ENCODE assay signal across 8 cellular contexts in genomic region chr1:46446646-46447498, GRCh38. TPM values are rescaled to one million over a fixed set of nuclear protein-coding genes. Genes with fewer than 3 reads are reported as not detected.
DNase-seq lines count a peak whose midpoint lies in the region; ATAC-seq, FAIRE-seq and TF ChIP-seq lines count a peak whose summit lies in the region.

No MANE protein-coding gene starts in this region.

- TF ChIP-seq CTCF in coronary artery (IDR thresholded peaks at IDR 0.05) (peak; percentile 82), HepG2 (CRISPR knock-in tag; IDR thresholded peaks at IDR 0.05) (peak; percentile 94)

- H3K27me3 ChIP-seq in HAP-1 (ENCODE audit: low read depth) (peaks cover 28% of the 10 kb centered on the region), HepG2 (ENCODE audit: control insufficient read depth in 1 of 2, insufficient read depth in 2 of 2, low read length in 2 of 2) (peaks cover 10 to 68% of the 10 kb centered on the region in 2 experiments)

- no peak overlapping the region for H3K27ac ChIP-seq in coronary artery
- H3K27ac ChIP-seq in HepG2 (ENCODE audit: extremely low read length, insufficient read depth, low read length), result no peak overlapping the region

- BruUV-seq in HepG2 (replicated peaks; lab: Mats Ljungman, UMichigan), result no TSS peak

- TF ChIP-seq EP300 in HepG2 (IDR thresholded peaks at IDR 0.05; ENCODE audit: low read depth in 2 of 2, low read length in 2 of 2), result no peak
- TF ChIP-seq EP300 in HepG2 (CRISPR knock-in tag; IDR thresholded peaks at IDR 0.05; ENCODE audit: borderline replicate concordance), result no peak

- no peak for TF ChIP-seq POLR2A in HepG2 (IDR thresholded peaks at IDR 0.05; ENCODE audit: insufficient read depth in 1 of 2, low read depth in 2 of 2, low read length in 2 of 2)

- no peak overlapping the region for H2AFZ ChIP-seq in HepG2 (ENCODE audit: low read length)

- H3K9me3 ChIP-seq in HAP-1, result no peaks in the 10 kb centered on the region
- H3K9me3 ChIP-seq in HepG2 (ENCODE audit: low read length), result no peaks in the 10 kb centered on the region

- 20% methylated on average over 9 of the region's 15 CpGs for WGBS in HepG2 (ENCODE audit: low lambda C conversion rate)

- DNase-seq in AML-193 (lab: John Stamatoyannopoulos, UW), result peak; percentile 38 to 56
- DNase-seq in HAP-1 (ENCODE audit: low spot score in 2 of 2), result peak; percentile 66 to 91
- DNase-seq in NCI-H446 treated with DMSO at 0.1 percent for 48 hours (lab: John Stamatoyannopoulos, UW), result peak; percentile 7
- peak; percentile 76 for DNase-seq in activated CD4-positive, alpha-beta T cell treated with anti-CD3 and anti-CD28 coated beads, Interleukin-2, amount 50 U/mL, for 1 hour
- no peak for DNase-seq in coronary artery (ENCODE audit: low spot score)
- peak; percentile 53 for DNase-seq in HepG2 (ENCODE audit: low spot score)
- peak; percentile 24 to 74 (median 40) for DNase-seq in stimulated activated CD4-positive, alpha-beta T cell treated with anti-CD3 and anti-CD28 coated beads, TNF-alpha, amount 100 ng/mL, for 1 hour (ENCODE audit: low read depth in 3 of 3, low spot score in 1 of 3)

- POLR2A ChIA-PET in HepG2 (lab: Yijun Ruan, JAX), result interaction anchor here (1.1 kb wide), 1 partner anchor 88 kb away, joined by 3 read pairs; a partner anchor contains a TSS

- FAIRE-seq in HepG2 (lab: Jason Lieb, UNC), result peak; percentile 81

- H4K20me1 ChIP-seq in HepG2 (ENCODE audit: insufficient read depth, low read length), result 0 out of 2 replicates have a peak, but pooled peaks cover 2% of the 10 kb centered on the region

- peak; percentile 57 for TF ChIP-seq RAD21 in HepG2 (CRISPR knock-in tag; IDR thresholded peaks at IDR 0.05)

- H3K4me3 ChIP-seq in HAP-1 (no peak overlapping the region), coronary artery (no peak overlapping the region), HepG2 (replicated peaks in 1 of 3; ENCODE audit: insufficient read depth in 1 of 3, low read depth in 2 of 3, low read length in 3 of 3) (no peak overlapping the region)

- intact Hi-C loops in HepG2 (cut with micrococcal nuclease; ENCODE audit: unreplicated experiment), result loop anchor here (1.0 kb wide), 1 partner anchor 81 kb away; no protein-coding TSS in a partner anchor

- no peaks in the 10 kb centered on the region for H3K79me2 ChIP-seq in HepG2 (ENCODE audit: insufficient read depth, low read length)

- H3K4me2 ChIP-seq in HepG2 (ENCODE audit: low read depth, low read length), result no peak overlapping the region

- in situ Hi-C loops in HAP-1 (cut with MboI; ENCODE audit: low sequenced_read_pairs), result loop anchor here (5.0 kb wide), 1 partner anchor 80 kb away; no protein-coding TSS in a partner anchor
- in situ Hi-C loops in HepG2 (cut with HindIII; ENCODE audit: extremely low pct_ligation_motif_present, low pct_unique_long_range_greater_than_20kb), result loop anchor here (5.0 kb wide), 1 partner anchor 80 kb away; no protein-coding TSS in a partner anchor

- H3K36me3 ChIP-seq in HAP-1 (replicated peaks) (no peaks in the 10 kb centered on the region), HepG2 (replicated peaks in 1 of 2; ENCODE audit: control insufficient read depth in 1 of 2, insufficient read depth in 2 of 2, low read length in 2 of 2) (no peaks in the 10 kb centered on the region)

- H3K4me1 ChIP-seq in HAP-1, result peaks cover 11% of the 10 kb centered on the region
- peaks cover 9% of the 10 kb centered on the region; the same call in 1 of the 2 replicates for H3K4me1 ChIP-seq in HepG2 (ENCODE audit: insufficient read depth, low read length)

- CTCF ChIA-PET in HepG2 (lab: Yijun Ruan, JAX; ENCODE audit: low intra/inter-chr PET ratio, low total read pairs), result interaction anchor here (1.0 to 4.1 kb wide), 3 partner anchors 81 to 101 kb away, joined by 3 to 37 read pairs (median 12); a partner anchor contains a TSS

- ATAC-seq in HepG2, result peak; percentile 76
- no peak for ATAC-seq in HG02759 (IDR thresholded peaks at IDR 0.05; ENCODE audit: unreplicated experiment)

- no peak overlapping the region for H3K9ac ChIP-seq in HepG2 (ENCODE audit: insufficient read depth, low read depth, low read length)

TF ChIP-seq in HepG2, 621 proteins besides CTCF, POLR2A, EP300 and RAD21:
- TF ChIP-seq XRCC5 (optimal IDR thresholded peaks at IDR 0.05; ENCODE audit: low read length), result peak; percentile 67
- peak; percentile 43; the same call in 1 of the 2 replicates for TF ChIP-seq KDM2A (CRISPR knock-in tag; IDR thresholded peaks at IDR 0.05; ENCODE audit: borderline replicate concordance, low read depth)
- TF ChIP-seq TEAD3 (CRISPR knock-in tag; optimal IDR thresholded peaks at IDR 0.05; ENCODE audit: borderline replicate concordance), result peak; percentile 75
- peak; percentile 36; the same call in 1 of the 2 replicates for TF ChIP-seq BCL6 (CRISPR knock-in tag; IDR thresholded peaks at IDR 0.05)
- peak; percentile 41; the same call in 1 of the 2 replicates for TF ChIP-seq EZH2 (conservative IDR thresholded peaks at IDR 0.05; ENCODE audit: low read depth, low read length)
- peak; percentile 69 for TF ChIP-seq SMC3 (IDR thresholded peaks at IDR 0.05; ENCODE audit: low read length)
- peak; percentile 75 for TF ChIP-seq CREB1 (IDR thresholded peaks at IDR 0.05)
- TF ChIP-seq CREB1 (CRISPR knock-in tag; IDR thresholded peaks at IDR 0.05), result no peak
- peak; percentile 83 for TF ChIP-seq STAG1 (CRISPR knock-in tag; IDR thresholded peaks at IDR 0.05)
- no peak for TF ChIP-seq KDM1A (CRISPR knock-in tag; IDR thresholded peaks at IDR 0.05)
- TF ChIP-seq HOMEZ (CRISPR knock-in tag; IDR thresholded peaks at IDR 0.05; ENCODE audit: low read depth), result no peak

RNA-seq across cellular contexts. Expression of gene DMBX1, which starts 42.8 kb away (rescaled TPM):
- total RNA-seq in HepG2 (2016; rRNA removed; fragmentation: Illumina TruSeq; extraction: Trizol), result not detected in 2 replicates
- total RNA-seq in HepG2 (2016; cell fraction: cytosol; rRNA removed; fragmentation: Illumina TruSeq; extraction: Trizol; ENCODE audit: low read depth), result not detected in 2 replicates
- total RNA-seq in HepG2 (2016; cell fraction: insoluble cytoplasmic fraction; rRNA removed; fragmentation: Illumina TruSeq; extraction: Trizol), result not detected in 2 replicates
- not detected in 2 replicates for total RNA-seq in HepG2 (2016; cell fraction: membrane; rRNA removed; fragmentation: Illumina TruSeq; extraction: Trizol)
- total RNA-seq in HepG2 (2016; cell fraction: nucleus; rRNA removed; fragmentation: Illumina TruSeq; extraction: Trizol), result not detected in 2 replicates
- not detected in 2 replicates for polyA plus RNA-seq in HepG2 (2011; rRNA removed)
- polyA plus RNA-seq in HepG2 (2011; cell fraction: cytosol; rRNA removed), result not detected in 2 replicates
- polyA plus RNA-seq in HepG2 (2011; cell fraction: nucleus; rRNA removed), result not detected in 2 replicates
- not detected in 2 replicates for polyA plus RNA-seq in HepG2 (2012)
- not detected in 2 replicates for polyA plus RNA-seq in HepG2 (2016; cell fraction: cytosol; fragmentation: Illumina TruSeq; extraction: Trizol; ENCODE audit: low read depth)
- not detected in 2 replicates for polyA plus RNA-seq in HepG2 (2016; cell fraction: insoluble cytoplasmic fraction; fragmentation: Illumina TruSeq; extraction: Trizol; ENCODE audit: low read depth)
- polyA plus RNA-seq in HepG2 (2016; cell fraction: membrane; fragmentation: Illumina TruSeq; extraction: Trizol; ENCODE audit: low read depth), result not detected in 2 replicates
- not detected in 2 replicates for polyA plus RNA-seq in HepG2 (2016; cell fraction: nucleus; fragmentation: Illumina TruSeq; extraction: Trizol; ENCODE audit: insufficient read depth, low read depth)
- polyA minus RNA-seq in HepG2 (2011; rRNA and poly(A)+ RNA removed; ENCODE audit: low replicate concordance), result 1.9 TPM in 1 of 2 replicates, not detected in the other
- not detected in 2 replicates for polyA minus RNA-seq in HepG2 (2011; cell fraction: cytosol; rRNA and poly(A)+ RNA removed)
- polyA minus RNA-seq in HepG2 (2011; cell fraction: nucleus; rRNA and poly(A)+ RNA removed), result not detected in 2 replicates

RNA-seq across cellular contexts. Expression of gene FAAH, which starts 52.8 kb away (rescaled TPM):
- 1.5 and 11.0 TPM in 2 replicates for total RNA-seq in HepG2 (2016; rRNA removed; fragmentation: Illumina TruSeq; extraction: Trizol)
- 0.81 and 1.3 TPM in 2 replicates for total RNA-seq in HepG2 (2016; cell fraction: cytosol; rRNA removed; fragmentation: Illumina TruSeq; extraction: Trizol; ENCODE audit: low read depth)
- 2.5 and 10.2 TPM in 2 replicates for total RNA-seq in HepG2 (2016; cell fraction: insoluble cytoplasmic fraction; rRNA removed; fragmentation: Illumina TruSeq; extraction: Trizol)
- 1.7 and 2.5 TPM in 2 replicates for total RNA-seq in HepG2 (2016; cell fraction: membrane; rRNA removed; fragmentation: Illumina TruSeq; extraction: Trizol)
- 15.1 and 16.3 TPM in 2 replicates for total RNA-seq in HepG2 (2016; cell fraction: nucleus; rRNA removed; fragmentation: Illumina TruSeq; extraction: Trizol)
- 5.4 and 7.3 TPM in 2 replicates for polyA plus RNA-seq in HepG2 (2011; rRNA removed)
- polyA plus RNA-seq in HepG2 (2011; cell fraction: cytosol; rRNA removed), result 2.5 TPM in 2 replicates
- 64.9 and 80.8 TPM in 2 replicates for polyA plus RNA-seq in HepG2 (2011; cell fraction: nucleus; rRNA removed)
- 5.2 and 6.0 TPM in 2 replicates for polyA plus RNA-seq in HepG2 (2012)
- polyA plus RNA-seq in HepG2 (2016; cell fraction: cytosol; fragmentation: Illumina TruSeq; extraction: Trizol; ENCODE audit: low read depth), result 0.85 and 1.2 TPM in 2 replicates
- polyA plus RNA-seq in HepG2 (2016; cell fraction: insoluble cytoplasmic fraction; fragmentation: Illumina TruSeq; extraction: Trizol; ENCODE audit: low read depth), result 1.3 and 2.2 TPM in 2 replicates
- polyA plus RNA-seq in HepG2 (2016; cell fraction: membrane; fragmentation: Illumina TruSeq; extraction: Trizol; ENCODE audit: low read depth), result 1.0 and 1.2 TPM in 2 replicates
- polyA plus RNA-seq in HepG2 (2016; cell fraction: nucleus; fragmentation: Illumina TruSeq; extraction: Trizol; ENCODE audit: insufficient read depth, low read depth), result 32.6 and 35.3 TPM in 2 replicates
- 0.47 and 3.4 TPM in 2 replicates for polyA minus RNA-seq in HepG2 (2011; rRNA and poly(A)+ RNA removed; ENCODE audit: low replicate concordance)
- polyA minus RNA-seq in HepG2 (2011; cell fraction: cytosol; rRNA and poly(A)+ RNA removed), result 1.4 and 1.7 TPM in 2 replicates
- 11.1 and 15.8 TPM in 2 replicates for polyA minus RNA-seq in HepG2 (2011; cell fraction: nucleus; rRNA and poly(A)+ RNA removed)
